Comparison of ENCODE assay signal across 18 cellular contexts in genomic region chr18:34660572-34660971, GRCh38. TPM values are rescaled to one million over a fixed set of nuclear protein-coding genes. Genes with fewer than 3 reads are reported as not detected.
A peak's percentile ranks its signal among the peaks of the same experiment; 100 is the strongest.
DNase-seq lines count a peak whose midpoint lies in the region; ATAC-seq, FAIRE-seq and TF ChIP-seq lines count a peak whose summit lies in the region.
"Had no signal": no experiment of that assay in that cellular context is flagged by ENCODE, and none has a peak within 500 bp of the region (broad histone marks: within the 10 kb centered on the region; RNA-seq: fewer than 3 reads in every experiment).

No MANE protein-coding gene starts in this region.

- no peaks in the 10 kb centered on the region for H3K9me3 Mint-ChIP-seq in HFFc6
- H3K9me3 Mint-ChIP-seq in astrocyte (ENCODE audit: unreplicated experiment): no peaks in the 10 kb centered on the region
- H3K9me3 Mint-ChIP-seq: activated T-helper 17 cell treated with anti-CD3 and anti-CD28 coated beads, Interleukin-2, amount 50 U/mL, for 72 hours; stimulated activated naive CD8-positive, alpha-beta T cell treated with anti-CD3 and anti-CD28 coated beads, Interleukin-15, Interleukin-2, amounts not matched to agents 100 ng/mL and 50 ng/mL, for 24 hours had no signal

- H3K9ac ChIP-seq in astrocyte (ENCODE audit: low read length): no peak overlapping the region
- H3K9ac ChIP-seq in iPS-20b (ENCODE audit: low read depth, low read length): peak overlapping the region; percentile 75; the same call in 1 of the 2 replicates
- peak overlapping the region in 1 of 2 donors; percentile 14 for H3K9ac ChIP-seq in stomach smooth muscle (ENCODE audit: low read length in 2 of 2)

- H3K36me3 Mint-ChIP-seq in HFFc6 (ENCODE audit: low read depth) (no peaks in the 10 kb centered on the region), astrocyte (ENCODE audit: low read depth, unreplicated experiment) (no peaks in the 10 kb centered on the region)

- H3K27ac Mint-ChIP-seq in HFFc6: peak overlapping the region; percentile 25; the same call in 1 of the 2 replicates
- peak overlapping the region; percentile 92 for H3K27ac Mint-ChIP-seq in astrocyte (ENCODE audit: unreplicated experiment)
- H3K27ac Mint-ChIP-seq: activated T-helper 17 cell treated with anti-CD3 and anti-CD28 coated beads, Interleukin-2, amount 50 U/mL, for 72 hours; stimulated activated naive CD8-positive, alpha-beta T cell treated with anti-CD3 and anti-CD28 coated beads, Interleukin-15, Interleukin-2, amounts not matched to agents 100 ng/mL and 50 ng/mL, for 24 hours had no signal

- no peak for ATAC-seq in GM18498 (IDR thresholded peaks at IDR 0.05; ENCODE audit: unreplicated experiment)
- ATAC-seq: activated T-helper 17 cell treated with anti-CD3 and anti-CD28 coated beads, Interleukin-2, amount 50 U/mL, for 72 hours had no signal

- TF ChIP-seq CTCF in HFFc6 (IDR thresholded peaks at IDR 0.05): no peak
- no peak for TF ChIP-seq CTCF in astrocyte (IDR thresholded peaks at IDR 0.05; ENCODE audit: insufficient read depth, low read depth, low read length)

- peaks cover 23% of the 10 kb centered on the region for H3K4me1 ChIP-seq in astrocyte (ENCODE audit: insufficient read depth, low read length)
- peaks cover 51% of the 10 kb centered on the region for H3K4me1 ChIP-seq in iPS-20b (ENCODE audit: insufficient read depth, low read length)
- H3K4me1 ChIP-seq in stomach smooth muscle (ENCODE audit: control insufficient read depth, insufficient read depth, low read length): peaks cover 9% of the 10 kb centered on the region

- H3K27ac ChIP-seq in astrocyte (ENCODE audit: low read depth, low read length) (peak overlapping the region; percentile 87), iPS-20b (ENCODE audit: low read length) (peak overlapping the region; percentile 93), stomach smooth muscle (ENCODE audit: low read length) (peak overlapping the region; percentile 84)

- DNase-seq in HFFc6: no peak
- DNase-seq in astrocyte (ENCODE audit: low read depth): no peak
- no peak for DNase-seq in stimulated activated naive CD4-positive, alpha-beta T cell (lab: John Stamatoyannopoulos, UW)
- no peak for DNase-seq in SK-N-DZ (ENCODE audit: low spot score)
- no peak for DNase-seq in SHP77 treated with DMSO at 0.1 percent for 48 hours (lab: John Stamatoyannopoulos, UW)
- DNase-seq: activated CD8-positive, alpha-beta memory T cell treated with anti-CD3 and anti-CD28 coated beads for 24 hours; glutamatergic neuron; MG63; NCI-H1930; NCI-H524 treated with DMSO at 0.1 percent for 48 hours; pancreas; T-helper 1 cell had no signal

- H3K27me3 Mint-ChIP-seq in HFFc6 (ENCODE audit: insufficient read depth) (no peaks in the 10 kb centered on the region), astrocyte (ENCODE audit: low read depth, unreplicated experiment) (no peaks in the 10 kb centered on the region)

- no peak for FAIRE-seq in astrocyte (lab: Jason Lieb, UNC)
- FAIRE-seq: colon, pancreas had no signal

- no peaks in the 10 kb centered on the region for H3K27me3 ChIP-seq in astrocyte (ENCODE audit: insufficient read depth, low read length)
- H3K27me3 ChIP-seq in iPS-20b (ENCODE audit: insufficient read depth, low read length): no peaks in the 10 kb centered on the region
- H3K27me3 ChIP-seq in stomach smooth muscle (ENCODE audit: control insufficient read depth in 1 of 2, insufficient read depth in 2 of 2, low read length in 2 of 2): no peaks in the 10 kb centered on the region
- H3K27me3 ChIP-seq: MG63, pancreas had no signal

- H3K4me3 ChIP-seq in astrocyte (ENCODE audit: insufficient read depth, low read depth, low read length) (no peak overlapping the region), iPS-20b (ENCODE audit: low read length) (peak overlapping the region; percentile 59; the same call in 1 of the 2 replicates), stomach smooth muscle (ENCODE audit: low read length in 2 of 2) (no peak overlapping the region)
- H3K4me3 ChIP-seq: MG63, pancreas had no signal

- H3K4me2 ChIP-seq in astrocyte (ENCODE audit: low read length): peak overlapping the region; percentile 76

- H2AFZ ChIP-seq in astrocyte (ENCODE audit: low read depth, low read length): no peak overlapping the region

- H3K4me3 Mint-ChIP-seq in HFFc6 (no peak overlapping the region), astrocyte (ENCODE audit: unreplicated experiment) (no peak overlapping the region)
- H3K4me3 Mint-ChIP-seq: activated T-helper 17 cell treated with anti-CD3 and anti-CD28 coated beads, Interleukin-2, amount 50 U/mL, for 72 hours; stimulated activated naive CD8-positive, alpha-beta T cell treated with anti-CD3 and anti-CD28 coated beads, Interleukin-15, Interleukin-2, amounts not matched to agents 100 ng/mL and 50 ng/mL, for 24 hours had no signal

- H3K4me1 Mint-ChIP-seq in HFFc6 (ENCODE audit: low read depth) (peaks cover 28% of the 10 kb centered on the region), astrocyte (ENCODE audit: low read depth, unreplicated experiment) (peaks cover 40% of the 10 kb centered on the region)
- H3K4me1 Mint-ChIP-seq: activated T-helper 17 cell treated with anti-CD3 and anti-CD28 coated beads, Interleukin-2, amount 50 U/mL, for 72 hours had no signal

- no peaks in the 10 kb centered on the region for H4K20me1 ChIP-seq in astrocyte (ENCODE audit: insufficient read depth, low read length)

- H3K9me3 ChIP-seq in astrocyte (ENCODE audit: insufficient read depth, low read depth, low read length) (no peaks in the 10 kb centered on the region), iPS-20b (ENCODE audit: insufficient read depth, low read depth, low read length) (no peaks in the 10 kb centered on the region), stomach smooth muscle (ENCODE audit: control insufficient read depth in 2 of 2, low read length in 2 of 2) (no peaks in the 10 kb centered on the region)
- H3K9me3 ChIP-seq: MG63, pancreas had no signal

- H3K36me3 ChIP-seq in astrocyte (ENCODE audit: insufficient read depth, low read length) (no peaks in the 10 kb centered on the region), iPS-20b (ENCODE audit: insufficient read depth, low read depth, low read length) (no peaks in the 10 kb centered on the region), stomach smooth muscle (ENCODE audit: control insufficient read depth in 2 of 2, insufficient read depth in 2 of 2, low read length in 2 of 2) (peaks cover 0 to 2% of the 10 kb centered on the region in 2 donors)
- H3K36me3 ChIP-seq: MG63, pancreas had no signal

- H3K79me2 ChIP-seq in astrocyte (ENCODE audit: insufficient read depth, low read length): no peaks in the 10 kb centered on the region

RNA-seq across cellular contexts. Expression of gene DTNA, which starts 49.5 kb away (rescaled TPM):
- total RNA-seq in HFFc6 (2021; fragmentation: NEBNext Ultra II Directional; extraction: Animal tissue kit (Norgen Biotek cat#: 25700)): 1 to 10 TPM in 3 of 6 experiments, under 1 TPM in 3; 0.58 to 1.2 (median 0.98) TPM
- total RNA-seq in astrocyte: 32.9 and 41.1 TPM in 2 replicates
- 2.3 and 2.6 TPM in 2 replicates for polyA plus RNA-seq in SK-N-DZ (2014; cell fraction: cytosol; rRNA removed)
- 2.3 and 3.9 TPM in 2 replicates for polyA plus RNA-seq in SK-N-DZ (2014; cell fraction: nucleus; rRNA removed)

Comparison
In these comparisons a context has a peak if more than half of its experiments do, and no peak if none do; other contexts are left out.
1. RNA of gene DTNA, which starts 49.5 kb away (total RNA-seq): 32.9 to 41.1 TPM in astrocyte; 0.58 to 1.2 TPM in HFFc6; every median in the first group is over 10 times any median in the second.
2. Peak in every context shown above with its lines, with median percentiles within 50 percentile points of each other: H3K27ac ChIP-seq.